ENCODE assay signal across 18 cellular contexts in the genomic region with DNA sequence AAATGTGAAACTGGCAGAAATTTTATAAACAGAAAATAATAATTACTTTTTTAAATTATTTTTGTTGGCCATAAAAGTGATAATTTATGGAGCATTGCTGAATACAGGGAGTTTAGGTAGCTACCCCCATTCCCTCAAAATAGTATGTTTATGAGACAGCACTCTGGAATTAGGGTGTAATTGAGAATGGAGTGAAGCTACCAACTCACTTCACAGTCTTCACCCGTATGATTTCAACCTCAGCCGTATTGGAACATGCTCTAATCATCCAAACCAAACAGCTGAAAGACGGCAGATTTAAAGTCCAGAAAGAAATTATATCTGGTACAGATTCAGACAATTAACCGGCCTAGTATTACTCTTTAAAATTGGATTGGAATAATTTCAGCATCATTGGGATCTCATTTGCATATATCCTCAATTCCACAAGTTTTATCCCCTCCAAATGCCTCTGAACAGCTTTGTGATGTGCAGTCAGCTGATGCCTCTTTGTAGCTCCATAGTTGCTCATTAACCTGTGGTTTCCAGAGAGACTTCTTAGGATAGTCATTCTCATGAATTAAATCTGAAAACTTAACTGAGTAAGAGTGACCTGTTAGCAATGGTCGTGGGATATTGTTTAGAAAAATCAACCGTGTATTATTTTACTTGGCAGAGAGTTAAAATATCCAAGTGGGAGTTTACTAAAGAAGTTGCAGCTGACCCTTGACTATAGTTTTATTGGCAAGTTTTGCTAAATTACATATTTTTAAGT. TPM values are rescaled to one million over a fixed set of nuclear protein-coding genes. Genes with fewer than 3 reads are reported as not detected.
DNase-seq lines count a peak whose midpoint lies in the region; ATAC-seq and TF ChIP-seq lines count a peak whose summit lies in the region.
"Had no signal": no experiment of that assay in that cellular context is flagged by ENCODE, and none has a peak within 500 bp of the region (broad histone marks: within the 10 kb centered on the region; RNA-seq: fewer than 3 reads in every experiment).

No MANE protein-coding gene starts in this region.

- H3K27me3 ChIP-seq in RWPE2 (ENCODE audit: insufficient read depth, poor library complexity, severe bottlenecking) = no peaks in the 10 kb centered on the region
- H3K27me3 ChIP-seq in skeletal muscle satellite cell (ENCODE audit: control insufficient read depth, insufficient read depth, low read length) = no peaks in the 10 kb centered on the region
- H3K27me3 ChIP-seq: cardiac muscle cell, heart right ventricle, sigmoid colon, SJCRH30, stomach had no signal

- H3K4me3 Mint-ChIP-seq in nephron progenitor cell = no peak overlapping the region
- H3K4me3 Mint-ChIP-seq: neural crest cell had no signal

- peaks cover 4% of the 10 kb centered on the region for H3K4me1 Mint-ChIP-seq in nephron progenitor cell

- H3K9me3 Mint-ChIP-seq in nephron progenitor cell = no peaks in the 10 kb centered on the region
- H3K9me3 Mint-ChIP-seq: neural crest cell had no signal

- H3K36me3 ChIP-seq in RWPE2 (ENCODE audit: low read depth) (peaks cover 15% of the 10 kb centered on the region), skeletal muscle satellite cell (ENCODE audit: insufficient read depth, low read length) (peaks cover 20% of the 10 kb centered on the region)

- DNase-seq in RWPE2 (ENCODE audit: low spot score) (no peak), fibroblast of villous mesenchyme (ENCODE audit: low read depth) (peak; percentile 20), NOMO-1 (lab: John Stamatoyannopoulos, UW; ENCODE audit: unreplicated experiment in 2 of 2) (no peak), activated gamma-delta T cell treated with Interleukin-2 at 50 U/mL for 16 hours (no peak), nephron progenitor cell (no peak)
- DNase-seq: activated gamma-delta T cell, GDM1, heart right ventricle, left ventricle myocardium superior, sigmoid colon, stomach had no signal

- ATAC-seq in GM19395 (IDR thresholded peaks at IDR 0.05; ENCODE audit: unreplicated experiment) = peak; percentile 74
- peak; percentile 32; the same call in 1 of the 3 replicates for ATAC-seq in RWPE2 (ENCODE audit: low read depth)
- ATAC-seq in GM18868 (IDR thresholded peaks at IDR 0.05; ENCODE audit: unreplicated experiment) = no peak
- ATAC-seq: heart right ventricle, left ventricle myocardium superior had no signal

- H3K4me3 ChIP-seq in RWPE2 (ENCODE audit: severe bottlenecking) (no peak overlapping the region), fibroblast of villous mesenchyme (ENCODE audit: low read depth, low read length) (no peak overlapping the region), skeletal muscle satellite cell (ENCODE audit: low read length) (no peak overlapping the region)
- H3K4me3 ChIP-seq: cardiac muscle cell, heart right ventricle, sigmoid colon, SJCRH30, stomach had no signal

- H3K27ac Mint-ChIP-seq in nephron progenitor cell = no peak overlapping the region

- H3K27me3 Mint-ChIP-seq in nephron progenitor cell (ENCODE audit: low read depth, poor library complexity) = no peaks in the 10 kb centered on the region

- H3K4me2 ChIP-seq in skeletal muscle satellite cell (ENCODE audit: low read length) = peak overlapping the region; percentile 55

- TF ChIP-seq CTCF in RWPE2 (IDR thresholded peaks at IDR 0.05; ENCODE audit: poor library complexity, severe bottlenecking) (no peak), fibroblast of villous mesenchyme (IDR thresholded peaks at IDR 0.05; ENCODE audit: insufficient read depth, low read depth, low read length) (no peak), nephron progenitor cell (IDR thresholded peaks at IDR 0.05) (no peak)

- H3K9me3 ChIP-seq in RWPE2 (ENCODE audit: severe bottlenecking) (no peaks in the 10 kb centered on the region), skeletal muscle satellite cell (replicated peaks; ENCODE audit: low read length) (no peaks in the 10 kb centered on the region)
- H3K9me3 ChIP-seq: heart right ventricle, sigmoid colon, stomach had no signal

- peaks cover 30% of the 10 kb centered on the region for H3K36me3 Mint-ChIP-seq in nephron progenitor cell (ENCODE audit: low read depth)

- H3K4me1 ChIP-seq in RWPE2 (ENCODE audit: insufficient read depth, poor library complexity, severe bottlenecking) (peaks cover 21% of the 10 kb centered on the region), skeletal muscle satellite cell (ENCODE audit: control insufficient read depth, insufficient read depth, low read length) (peaks cover 25% of the 10 kb centered on the region)
- H3K4me1 ChIP-seq: sigmoid colon, SJCRH30, stomach had no signal

- peak overlapping the region; percentile 65 for H3K27ac ChIP-seq in RWPE2 (ENCODE audit: poor library complexity, severe bottlenecking)
- H3K27ac ChIP-seq: cardiac muscle cell, sigmoid colon, SJCRH30, stomach had no signal

- H3K9ac ChIP-seq in skeletal muscle satellite cell (ENCODE audit: low read depth, low read length) = peak overlapping the region; percentile 37

RNA-seq across cellular contexts. Expression of a gene that starts 59.1 kb away (rescaled TPM):
- not detected in 2 replicates for total RNA-seq in fibroblast of villous mesenchyme
- 0.22 TPM in 1 of 2 replicates, not detected in the other for total RNA-seq in skeletal muscle satellite cell (2012; rRNA removed)
- total RNA-seq: activated CD8-positive, alpha-beta memory T cell treated with anti-CD3 and anti-CD28 coated beads for 36 hours; heart right ventricle; left ventricle myocardium superior; neural crest cell; sigmoid colon; stomach had no signal
